In the genomic region with DNA sequence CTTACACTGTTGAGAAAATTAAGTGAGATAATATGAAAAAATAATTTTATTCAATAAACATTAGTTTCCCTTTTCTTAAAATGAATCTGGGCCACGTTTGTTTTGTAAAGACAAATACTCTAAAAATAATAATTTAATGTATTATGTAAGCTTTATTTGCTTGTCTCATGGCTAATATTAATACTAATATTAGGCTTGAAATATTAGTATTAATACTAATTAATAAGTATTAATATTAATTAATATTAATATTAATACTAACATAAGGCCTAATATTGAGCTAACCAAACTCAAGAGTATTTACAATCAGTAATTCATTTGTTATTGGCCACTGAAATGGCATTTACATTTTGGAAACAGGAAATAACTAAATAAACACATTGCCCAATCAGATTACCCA, we compare ENCODE assay signal across 27 cellular contexts.
"Had no signal": no experiment of that assay in that cellular context is flagged by ENCODE, and none has a peak within 500 bp of the region (broad histone marks: within the 10 kb centered on the region; RNA-seq: fewer than 3 reads in every experiment).

No MANE protein-coding gene starts in this region.

- H3K4me1 Mint-ChIP-seq: endodermal cell, immature natural killer cell, naive B cell had no signal

- H3K27ac ChIP-seq: colonic mucosa, epithelial cell of prostate, esophagus squamous epithelium, gastroesophageal sphincter, heart left ventricle, hepatocyte, left lung, lower lobe of right lung had no signal

- H3K4me1 ChIP-seq: colonic mucosa, esophagus squamous epithelium, gastroesophageal sphincter, heart left ventricle, left lung, lower lobe of right lung had no signal

- DNase-seq: colonic mucosa; cortex of kidney; effector CD8-positive, alpha-beta T cell; effector memory CD8-positive, alpha-beta T cell; endodermal cell; erythroblast; esophagus squamous epithelium; foreskin fibroblast; foreskin melanocyte; heart left ventricle; hypothalamus; immature natural killer cell; islet precursor cell; left cardiac atrium; left lung; left ventricle myocardium superior; lower lobe of right lung; mesenchymal stem cell; mucosa of descending colon; naive B cell had no signal

- H3K9me3 ChIP-seq: colonic mucosa, esophagus squamous epithelium, gastroesophageal sphincter, heart left ventricle, left lung, lower lobe of right lung, mucosa of descending colon had no signal

- H3K4me3 Mint-ChIP-seq: dendritic cell treated with granulocyte-macrophage colony-stimulating factor and Interleukin-4, amounts not matched to agents 40 ng/mL and 50 ng/mL, for 4 days; effector memory CD8-positive, alpha-beta T cell; endodermal cell; immature natural killer cell; mesothelial cell of epicardium; naive B cell had no signal

- H3K9me3 Mint-ChIP-seq: dendritic cell treated with granulocyte-macrophage colony-stimulating factor and Interleukin-4, amounts not matched to agents 40 ng/mL and 50 ng/mL, for 4 days; mesothelial cell of epicardium had no signal

- H3K27me3 ChIP-seq: colonic mucosa, esophagus squamous epithelium, gastroesophageal sphincter, heart left ventricle, hepatocyte, left lung had no signal

- H3K4me3 ChIP-seq: colonic mucosa, esophagus squamous epithelium, gastroesophageal sphincter, heart left ventricle, hepatocyte, left lung, lower lobe of right lung, mucosa of descending colon had no signal

- H3K36me3 ChIP-seq: colonic mucosa, esophagus squamous epithelium, gastroesophageal sphincter, heart left ventricle, left lung, lower lobe of right lung had no signal

- ATAC-seq: effector memory CD8-positive, alpha-beta T cell; esophagus mucosa; gastroesophageal sphincter; heart left ventricle; left cardiac atrium; left lung; left ventricle myocardium superior; lower lobe of right lung; mucosa of descending colon had no signal

- H3K27me3 Mint-ChIP-seq: dendritic cell treated with granulocyte-macrophage colony-stimulating factor and Interleukin-4, amounts not matched to agents 40 ng/mL and 50 ng/mL, for 4 days; effector memory CD8-positive, alpha-beta T cell had no signal

- H3K36me3 Mint-ChIP-seq: immature natural killer cell, mesothelial cell of epicardium, naive B cell had no signal

- FAIRE-seq: endometrium had no signal

- H3K27ac Mint-ChIP-seq: dendritic cell treated with granulocyte-macrophage colony-stimulating factor and Interleukin-4, amounts not matched to agents 40 ng/mL and 50 ng/mL, for 4 days; effector memory CD8-positive, alpha-beta T cell; endodermal cell; immature natural killer cell; mesothelial cell of epicardium; naive B cell had no signal
